In genomic region chr11:103651341-103651998, GRCh38 we compare ENCODE assay signal across 23 cellular contexts.
"Had no signal": no experiment of that assay in that cellular context is flagged by ENCODE, and none has a peak within 500 bp of the region (broad histone marks: within the 10 kb centered on the region; RNA-seq: fewer than 3 reads in every experiment).

No MANE protein-coding gene starts in this region.

- ATAC-seq: left cardiac atrium; lower lobe of right lung; natural killer cell; pancreas; right lobe of liver; stimulated activated effector memory CD8-positive, alpha-beta T cell treated with anti-CD3 and anti-CD28 coated beads, Interleukin-12 subunit alpha, Interleukin-12 subunit beta, amount 100 ng/mL, for 72 hours; stimulated activated naive CD8-positive, alpha-beta T cell treated with anti-CD3 and anti-CD28 coated beads, Interleukin-15, Interleukin-2, amounts not matched to agents 100 U/mL and 50 U/mL, for 24 hours had no signal

- H3K4me2 ChIP-seq: hepatocyte, neural progenitor cell had no signal

- H3K9ac ChIP-seq: neural progenitor cell had no signal

- DNase-seq: effector CD4-positive, alpha-beta T cell; endodermal cell; erythroblast; foreskin melanocyte; head of caudate nucleus; kidney; left cardiac atrium; left ventricle myocardium inferior; lower lobe of right lung; natural killer cell; occipital lobe; pancreas; right lobe of liver; stimulated activated CD4-positive, alpha-beta T cell treated with anti-CD3 and anti-CD28 coated beads, Interleukin-4, amount 100 ng/mL, for 1 hour; stimulated activated CD8-positive, alpha-beta memory T cell treated with anti-CD3 and anti-CD28 coated beads, Interleukin-4, amount 100 ng/mL, for 48 hours; stimulated activated naive CD8-positive, alpha-beta T cell treated with anti-CD3 and anti-CD28 coated beads, Interleukin-15, Interleukin-2, amounts not matched to agents 100 U/mL and 50 U/mL, for 24 hours; thyroid gland; upper lobe of left lung; uterus had no signal

- H3K36me3 ChIP-seq: left ventricle myocardium inferior, lower lobe of right lung, neural progenitor cell, pancreas, right lobe of liver, suprapubic skin, thyroid gland, upper lobe of left lung, uterus had no signal

- H3K4me1 ChIP-seq: left ventricle myocardium inferior, lower lobe of right lung, neural progenitor cell, pancreas, right lobe of liver, suprapubic skin, thyroid gland, upper lobe of left lung, uterus had no signal

- H3K9me3 ChIP-seq: lower lobe of right lung, pancreas, right lobe of liver, suprapubic skin, thyroid gland, uterus had no signal

- H3K27me3 ChIP-seq: hepatocyte, neural progenitor cell, pancreas, right lobe of liver, suprapubic skin, thyroid gland, upper lobe of left lung, uterus had no signal

- H3K4me3 ChIP-seq: hepatocyte, left ventricle myocardium inferior, lower lobe of right lung, neural progenitor cell, pancreas, right lobe of liver, suprapubic skin, thyroid gland, upper lobe of left lung, uterus had no signal

- H3K27ac ChIP-seq: hepatocyte, left ventricle myocardium inferior, lower lobe of right lung, neural progenitor cell, pancreas, right lobe of liver, suprapubic skin, thyroid gland, upper lobe of left lung, uterus had no signal

- H2AFZ ChIP-seq: hepatocyte, neural progenitor cell had no signal
